Comparison of ENCODE assay signal across 1 cellular context in the genomic region with DNA sequence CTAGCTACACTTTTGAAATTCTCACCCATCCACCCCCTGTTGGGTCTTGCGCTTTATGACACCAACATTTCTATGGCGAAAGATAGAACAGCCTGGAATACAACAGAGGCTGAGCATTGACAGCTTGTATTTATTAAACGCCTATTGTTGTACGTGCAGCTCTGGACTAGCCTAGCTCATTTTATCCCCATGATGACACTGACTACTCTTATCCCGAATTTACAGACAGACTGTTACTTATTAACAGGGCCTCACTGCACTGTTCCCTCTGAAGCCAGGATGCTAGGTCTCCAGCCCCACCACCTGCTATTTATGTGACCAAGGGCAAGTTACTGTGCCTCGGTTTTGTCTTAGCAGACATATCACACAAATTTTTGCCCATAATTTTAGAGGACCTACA.
TF ChIP-seq lines count a peak whose summit lies in the region.

No MANE protein-coding gene starts in this region.

TF ChIP-seq in H1, 55 proteins besides CTCF, POLR2A, EP300 and RAD21:
- TF ChIP-seq KDM1A (IDR thresholded peaks at IDR 0.05; ENCODE audit: borderline replicate concordance, low read length) = no peak
- no peak for TF ChIP-seq KDM4A (IDR thresholded peaks at IDR 0.05; ENCODE audit: low read depth, low read length, severe bottlenecking)
- TF ChIP-seq SUZ12 (IDR thresholded peaks at IDR 0.05; ENCODE audit: low read length) = no peak
- TF ChIP-seq CHD2 (IDR thresholded peaks at IDR 0.05; ENCODE audit: low read length) = no peak
